ENCODE assay signal across 13 cellular contexts in the genomic region with DNA sequence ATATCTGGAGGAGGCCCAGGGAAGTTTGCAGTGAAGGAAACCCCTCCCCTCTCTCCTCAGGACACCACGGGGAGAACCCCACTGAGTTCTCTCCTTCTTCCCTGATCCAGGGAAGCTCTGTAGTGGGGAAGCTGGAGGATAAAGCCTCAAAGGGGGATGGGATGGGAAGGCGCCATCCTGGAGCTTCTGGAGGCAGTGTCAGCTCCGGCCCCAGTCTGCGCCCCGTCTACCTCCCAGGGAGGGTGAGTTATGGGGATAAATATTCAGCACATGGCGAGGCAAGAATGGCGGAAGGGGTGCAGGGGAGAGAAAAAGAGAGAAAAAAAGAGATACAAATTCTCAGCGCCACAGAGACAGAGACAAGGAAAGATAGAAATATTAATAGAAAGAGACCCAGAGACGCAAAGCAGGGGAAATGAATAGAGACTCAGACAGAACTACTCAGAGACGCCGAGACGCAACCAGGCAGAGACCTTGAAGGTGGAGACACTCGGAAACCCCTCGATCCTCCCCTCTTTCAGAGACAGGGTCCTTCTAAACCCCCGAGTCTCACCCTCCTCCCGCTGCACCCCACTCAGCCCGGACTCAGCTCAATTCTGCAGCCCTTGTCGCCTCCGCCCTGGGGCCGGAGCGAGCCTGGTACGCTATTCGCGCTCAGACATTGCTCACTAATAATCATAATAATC. TPM values are rescaled to one million over a fixed set of nuclear protein-coding genes. Genes with fewer than 3 reads are reported as not detected.
A peak's percentile ranks its signal among the peaks of the same experiment; 100 is the strongest.
DNase-seq lines count a peak whose midpoint lies in the region; ATAC-seq, FAIRE-seq and TF ChIP-seq lines count a peak whose summit lies in the region.
"Had no signal": no experiment of that assay in that cellular context is flagged by ENCODE, and none has a peak within 500 bp of the region (broad histone marks: within the 10 kb centered on the region; RNA-seq: fewer than 3 reads in every experiment).

No MANE protein-coding gene starts in this region.

- peaks cover 21% of the 10 kb centered on the region for H3K27me3 ChIP-seq in astrocyte (ENCODE audit: insufficient read depth, low read length)
- H3K27me3 ChIP-seq: thyroid gland had no signal

- peak overlapping the region; percentile 46 for H3K4me3 ChIP-seq in astrocyte (ENCODE audit: insufficient read depth, low read depth, low read length)
- H3K4me3 ChIP-seq in mesodermal cell (ENCODE audit: extremely low read depth, insufficient read depth, low read length, poor library complexity, severe bottlenecking): peak overlapping the region; percentile 59

- H3K36me3 Mint-ChIP-seq in natural killer cell treated with Interleukin-12 subunit alpha and Interleukin-12 subunit beta and Interleukin-15 and Interleukin-18, amount 100 ng/mL, for 72 hours: no peaks in the 10 kb centered on the region
- H3K36me3 Mint-ChIP-seq in natural killer cell: no peaks in the 10 kb centered on the region
- H3K36me3 Mint-ChIP-seq in astrocyte (ENCODE audit: low read depth, unreplicated experiment): peaks cover 3% of the 10 kb centered on the region

- no peak overlapping the region for H3K27ac ChIP-seq in astrocyte (ENCODE audit: low read depth, low read length)
- no peak overlapping the region for H3K27ac ChIP-seq in mesodermal cell (ENCODE audit: low read depth, low read length, severe bottlenecking)
- H3K27ac ChIP-seq: BLaER1 treated with 17β-estradiol and CSF1 and Interleukin-3, amounts not matched to agents 10 nM and 100 nM; thyroid gland had no signal

- H3K4me1 Mint-ChIP-seq in natural killer cell treated with Interleukin-12 subunit alpha and Interleukin-12 subunit beta and Interleukin-15 and Interleukin-18, amount 100 ng/mL, for 72 hours (ENCODE audit: low read depth in 2 of 2): peaks cover 0 to 8% of the 10 kb centered on the region in 2 donors
- H3K4me1 Mint-ChIP-seq in natural killer cell (peaks cover 0 to 5% of the 10 kb centered on the region in 2 donors), astrocyte (ENCODE audit: low read depth, unreplicated experiment) (peaks cover 6% of the 10 kb centered on the region)

- no peaks in the 10 kb centered on the region for H3K9me3 Mint-ChIP-seq in natural killer cell treated with Interleukin-12 subunit alpha and Interleukin-12 subunit beta and Interleukin-15 and Interleukin-18, amount 100 ng/mL, for 72 hours
- H3K9me3 Mint-ChIP-seq in natural killer cell (no peaks in the 10 kb centered on the region), astrocyte (ENCODE audit: unreplicated experiment) (no peaks in the 10 kb centered on the region)

- peaks cover 7% of the 10 kb centered on the region for H4K20me1 ChIP-seq in astrocyte (ENCODE audit: insufficient read depth, low read length)

- H3K27me3 Mint-ChIP-seq in natural killer cell treated with Interleukin-12 subunit alpha and Interleukin-12 subunit beta and Interleukin-15 and Interleukin-18, amount 100 ng/mL, for 72 hours: peaks cover 23 to 26% of the 10 kb centered on the region in 2 donors
- H3K27me3 Mint-ChIP-seq in natural killer cell (ENCODE audit: low read depth in 2 of 2): peaks cover 21 to 26% of the 10 kb centered on the region in 2 donors
- H3K27me3 Mint-ChIP-seq in astrocyte (ENCODE audit: low read depth, unreplicated experiment): no peaks in the 10 kb centered on the region

- H3K4me2 ChIP-seq in astrocyte (ENCODE audit: low read length): peak overlapping the region; percentile 76
- H3K4me2 ChIP-seq: BLaER1 treated with 17β-estradiol and CSF1 and Interleukin-3, amounts not matched to agents 10 nM and 100 nM had no signal

- no peak overlapping the region for H3K9ac ChIP-seq in astrocyte (ENCODE audit: low read length)
- H3K9ac ChIP-seq: BLaER1 treated with 17β-estradiol and CSF1 and Interleukin-3, amounts not matched to agents 10 nM and 100 nM had no signal

- no peaks in the 10 kb centered on the region for H3K9me3 ChIP-seq in astrocyte (ENCODE audit: insufficient read depth, low read depth, low read length)
- no peaks in the 10 kb centered on the region for H3K9me3 ChIP-seq in mesodermal cell (ENCODE audit: control insufficient read depth, low read length)
- H3K9me3 ChIP-seq: BLaER1 treated with 17β-estradiol and CSF1 and Interleukin-3, amounts not matched to agents 10 nM and 100 nM; thyroid gland had no signal

- no peak for DNase-seq in natural killer cell treated with Interleukin-12 subunit alpha and Interleukin-12 subunit beta and Interleukin-15 and Interleukin-18, amount 100 ng/mL, for 72 hours (ENCODE audit: low spot score)
- no peak for DNase-seq in natural killer cell
- no peak for DNase-seq in astrocyte (ENCODE audit: low read depth)
- no peak for DNase-seq in GM19240 (ENCODE audit: insufficient read length, low spot score)
- no peak for DNase-seq in KBM-7
- no peak for DNase-seq in NCI-H1417 treated with DMSO at 0.1 percent for 48 hours (lab: John Stamatoyannopoulos, UW)
- DNase-seq: GDM1, NCI-H1694 treated with DMSO at 0.1 percent for 48 hours, SW 1271 had no signal

- peaks cover 11% of the 10 kb centered on the region for H3K4me1 ChIP-seq in astrocyte (ENCODE audit: insufficient read depth, low read length)
- peaks cover 8% of the 10 kb centered on the region for H3K4me1 ChIP-seq in mesodermal cell (ENCODE audit: control insufficient read depth, insufficient read depth, low read length, poor library complexity, severe bottlenecking)

- peak overlapping the region in 1 of 2 donors; percentile 16 for H3K27ac Mint-ChIP-seq in natural killer cell treated with Interleukin-12 subunit alpha and Interleukin-12 subunit beta and Interleukin-15 and Interleukin-18, amount 100 ng/mL, for 72 hours
- H3K27ac Mint-ChIP-seq in natural killer cell: no peak overlapping the region
- H3K27ac Mint-ChIP-seq in astrocyte (ENCODE audit: unreplicated experiment): peak overlapping the region; percentile 59

- H3K36me3 ChIP-seq in astrocyte (ENCODE audit: insufficient read depth, low read length) (no peaks in the 10 kb centered on the region), mesodermal cell (ENCODE audit: control insufficient read depth, insufficient read depth, low read length) (no peaks in the 10 kb centered on the region)
- H3K36me3 ChIP-seq: BLaER1 treated with 17β-estradiol and CSF1 and Interleukin-3, amounts not matched to agents 10 nM and 100 nM; thyroid gland had no signal

- H3K79me2 ChIP-seq in astrocyte (ENCODE audit: insufficient read depth, low read length): no peaks in the 10 kb centered on the region

- peak overlapping the region; percentile 60 for H3K4me3 Mint-ChIP-seq in natural killer cell treated with Interleukin-12 subunit alpha and Interleukin-12 subunit beta and Interleukin-15 and Interleukin-18, amount 100 ng/mL, for 72 hours
- H3K4me3 Mint-ChIP-seq in natural killer cell (no peak overlapping the region), astrocyte (ENCODE audit: unreplicated experiment) (no peak overlapping the region)

- WGBS in mesodermal cell (ENCODE audit: insufficient coverage in 2 of 2), 2 experiments: 22 to 24% methylated on average over 21 to 23 of the region's 24 CpGs

- TF ChIP-seq CTCF in natural killer cell (IDR thresholded peaks at IDR 0.05) (no peak), astrocyte (IDR thresholded peaks at IDR 0.05; ENCODE audit: insufficient read depth, low read depth, low read length) (no peak)

- no peak for FAIRE-seq in astrocyte (lab: Jason Lieb, UNC)

- in situ Hi-C loops in KBM-7 (cut with MboI; ENCODE audit: low pct_unique_long_range_greater_than_20kb, low sequenced_read_pairs): no loop called here

- intact Hi-C loops in natural killer cell (cut with micrococcal nuclease): loop anchor here (10.0 kb wide), 1 partner anchor 278 kb away; no protein-coding TSS in a partner anchor

- H2AFZ ChIP-seq in astrocyte (ENCODE audit: low read depth, low read length): no peak overlapping the region

- no peak for ATAC-seq in natural killer cell treated with Interleukin-12 subunit alpha and Interleukin-12 subunit beta and Interleukin-15 and Interleukin-18, amount 100 ng/mL, for 72 hours
- no peak for ATAC-seq in natural killer cell
- ATAC-seq in HG03520 (IDR thresholded peaks at IDR 0.05; ENCODE audit: unreplicated experiment): no peak

RNA-seq across cellular contexts. Expression of a gene that starts 23.6 kb away (rescaled TPM):
- not detected for total RNA-seq in natural killer cell treated with Interleukin-12 subunit alpha and Interleukin-12 subunit beta and Interleukin-15 and Interleukin-18, amount 100 ng/mL, for 72 hours
- total RNA-seq in natural killer cell (1 to 10 TPM; 1.5 to 3.3 (median 2.0) TPM), astrocyte (71.3 and 97.4 TPM in 2 replicates)
- 34.7 TPM for polyA plus RNA-seq in mesodermal cell (2013, experiment 1 of 2)
- 22.4 TPM for polyA plus RNA-seq in mesodermal cell (2013, experiment 2 of 2)

Comparison
In these comparisons a context has a peak if more than half of its experiments do, and no peak if none do; other contexts are left out.
1. RNA of a gene that starts 23.6 kb away (total RNA-seq): 71.3 to 97.4 TPM in astrocyte; 1.5 to 3.3 TPM in natural killer cell and not detected in natural killer cell treated with Interleukin-12 subunit alpha and Interleukin-12 subunit beta and Interleukin-15 and Interleukin-18, amount 100 ng/mL, for 72 hours; every median in the first group is over 10 times any median in the second.